Comparison of ENCODE assay signal across 1 cellular context in the genomic region with DNA sequence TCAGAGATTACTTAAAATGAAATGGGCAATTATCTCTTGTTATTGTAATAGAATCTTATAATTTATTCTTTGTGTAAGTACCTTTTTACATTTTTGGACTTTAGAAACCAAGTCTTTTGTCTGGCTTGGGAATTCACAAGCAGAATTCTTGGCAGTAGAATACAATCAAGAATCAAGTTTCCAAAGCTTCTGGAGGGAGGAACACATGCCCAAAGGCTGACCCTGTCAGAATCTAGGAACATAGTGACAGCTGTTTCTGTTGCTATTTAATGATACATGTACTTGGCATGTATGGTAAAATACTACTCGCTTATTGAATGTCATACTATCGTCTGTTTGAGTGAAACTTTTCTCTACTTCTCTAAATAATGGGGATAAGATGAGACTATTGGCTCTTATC.
TF ChIP-seq lines count a peak whose summit lies in the region.

No MANE protein-coding gene starts in this region.

TF ChIP-seq in SK-N-SH, 30 proteins besides CTCF, POLR2A, EP300 and RAD21 (continued from another document):
- no peak for TF ChIP-seq MAX (IDR thresholded peaks at IDR 0.05; ENCODE audit: low read depth)
- no peak for TF ChIP-seq TAF1 (IDR thresholded peaks at IDR 0.05; ENCODE audit: borderline replicate concordance, low read depth, low read length)
- no peak for TF ChIP-seq EZH2phosphoT487 (IDR thresholded peaks at IDR 0.05; ENCODE audit: borderline replicate concordance, low read depth)
